10 cellular contexts compared by ENCODE assay signal in genomic region chr5:123881791-123882244, GRCh38.
A peak's percentile ranks its signal among the peaks of the same experiment; 100 is the strongest.
DNase-seq lines count a peak whose midpoint lies in the region; FAIRE-seq and TF ChIP-seq lines count a peak whose summit lies in the region.
"Had no signal": no experiment of that assay in that cellular context is flagged by ENCODE, and none has a peak within 500 bp of the region (broad histone marks: within the 10 kb centered on the region; RNA-seq: fewer than 3 reads in every experiment).

No MANE protein-coding gene starts in this region.

- H4K91ac ChIP-seq in neuronal stem cell (ENCODE audit: low read depth, low read length, poor library complexity): no peak overlapping the region

- H4K20me1 ChIP-seq in OCI-LY1 (ENCODE audit: insufficient read depth, low read length) (no peaks in the 10 kb centered on the region), endothelial cell of umbilical vein (replicated peaks; ENCODE audit: control insufficient read depth, extremely low read depth, insufficient read depth, low read length) (no peaks in the 10 kb centered on the region)

- H2BK120ac ChIP-seq in neuronal stem cell (ENCODE audit: low read depth, low read length): no peak overlapping the region

- CTCF ChIA-PET in endothelial cell of umbilical vein (lab: Charles Lee): interaction anchor here (0.9 to 1.9 kb wide), 4 partner anchors 11 to 68 kb away, joined by 3 to 4 read pairs (median 4); no protein-coding TSS in a partner anchor

- no peak for TF ChIP-seq POLR2A in endothelial cell of umbilical vein (IDR thresholded peaks at IDR 0.05; ENCODE audit: low read depth, low read length)

- no peaks in the 10 kb centered on the region for H3K36me3 ChIP-seq in OCI-LY1 (ENCODE audit: insufficient read depth, low read length)
- H3K36me3 ChIP-seq in endothelial cell of umbilical vein (ENCODE audit: control insufficient read depth in 2 of 2, extremely low read depth in 1 of 2, insufficient read depth in 2 of 2, low read length in 2 of 2): no peaks in the 10 kb centered on the region
- H3K36me3 ChIP-seq in neuronal stem cell (replicated peaks in 1 of 2; ENCODE audit: control insufficient read depth in 2 of 2, insufficient read depth in 2 of 2, low read length in 2 of 2): no peaks in the 10 kb centered on the region

- no peak overlapping the region for H3K18ac ChIP-seq in neuronal stem cell (ENCODE audit: low read length)

- no peak for FAIRE-seq in endothelial cell of umbilical vein (lab: Jason Lieb, UNC)

- no CpG with 5 or more reads among the region's 5 CpGs for WGBS in neuronal stem cell (ENCODE audit: extremely low coverage in 2 of 2, insufficient read length in 2 of 2, insufficient replicate concordance in 1 of 2), 2 donors

- dilution Hi-C loops in endothelial cell of umbilical vein (cut with MboI; ENCODE audit: extremely low pct_ligation_motif_present, low sequenced_read_pairs): no loop called here

- H2AK5ac ChIP-seq in neuronal stem cell (ENCODE audit: low read depth, low read length): no peak overlapping the region

- no peak overlapping the region for H2BK15ac ChIP-seq in neuronal stem cell (ENCODE audit: low read length)

- DNase-seq in EL (peak; percentile 67), endothelial cell of umbilical vein (ENCODE audit: low read depth, low spot score) (peak; percentile 90), neuronal stem cell (ENCODE audit: low spot score) (no peak), OCI-M2 (lab: John Stamatoyannopoulos, UW; ENCODE audit: unreplicated experiment) (no peak)
- DNase-seq in effector CD8-positive, alpha-beta T cell (lab: John Stamatoyannopoulos, UW): no peak
- DNase-seq in activated CD8-positive, alpha-beta memory T cell treated with anti-CD3 and anti-CD28 coated beads for 24 hours: no peak
- DNase-seq: activated naive CD4-positive, alpha-beta T cell treated with anti-CD3 and anti-CD28 coated beads for 36 hours; DMS79; KBM-7 had no signal

- BruUV-seq in endothelial cell of umbilical vein (replicated peaks; lab: Mats Ljungman, UMichigan): no TSS peak

- POLR2A ChIA-PET in endothelial cell of umbilical vein (lab: Charles Lee): no interaction called here

- TF ChIP-seq CTCF in OCI-LY1 (IDR thresholded peaks at IDR 0.05; ENCODE audit: low read length) (no peak), endothelial cell of umbilical vein (IDR thresholded peaks at IDR 0.05; ENCODE audit: extremely low read depth in 1 of 2, insufficient read depth in 1 of 2, low read depth in 1 of 2, low read length in 2 of 2) (no peak)

- no peak overlapping the region for H3K9ac ChIP-seq in OCI-LY1 (ENCODE audit: low read length)
- peak overlapping the region; percentile 51 for H3K9ac ChIP-seq in endothelial cell of umbilical vein (replicated peaks; ENCODE audit: extremely low read depth, insufficient read depth, low read length)
- no peak overlapping the region for H3K9ac ChIP-seq in neuronal stem cell (ENCODE audit: low read depth, low read length, poor library complexity)

- H3K79me2 ChIP-seq in OCI-LY1 (ENCODE audit: insufficient read depth, low read length): no peaks in the 10 kb centered on the region
- H3K79me2 ChIP-seq in endothelial cell of umbilical vein (ENCODE audit: control insufficient read depth, insufficient read depth, low read length): no peaks in the 10 kb centered on the region

- H2AFZ ChIP-seq in OCI-LY1 (ENCODE audit: low read length) (0 out of 2 replicates have a peak overlapping the region, but pooled peaks have one; percentile 64), endothelial cell of umbilical vein (ENCODE audit: low read depth, low read length) (no peak overlapping the region), neuronal stem cell (ENCODE audit: low read length) (peak overlapping the region; percentile 52)

- no peak overlapping the region for H2BK12ac ChIP-seq in neuronal stem cell (ENCODE audit: low read length)

- no peak overlapping the region for H3K4me3 ChIP-seq in OCI-LY1 (ENCODE audit: low read depth, low read length, poor library complexity, severe bottlenecking)
- H3K4me3 ChIP-seq in endothelial cell of umbilical vein (replicated peaks in 1 of 3; ENCODE audit: insufficient read depth in 1 of 3, low read depth in 1 of 3, low read length in 3 of 3): peak overlapping the region in 1 of 3 experiments; percentile 58
- H3K4me3 ChIP-seq in neuronal stem cell (ENCODE audit: low read length in 2 of 2): no peak overlapping the region

- no peak overlapping the region for H3K4me2 ChIP-seq in OCI-LY1 (ENCODE audit: low read length)
- H3K4me2 ChIP-seq in endothelial cell of umbilical vein (ENCODE audit: insufficient read depth, low read length): peak overlapping the region; percentile 92
- no peak overlapping the region for H3K4me2 ChIP-seq in neuronal stem cell (ENCODE audit: insufficient read depth, low read length, poor library complexity, severe bottlenecking)

- H3K9me3 ChIP-seq in OCI-LY1 (ENCODE audit: low read length): no peaks in the 10 kb centered on the region
- H3K9me3 ChIP-seq in endothelial cell of umbilical vein (replicated peaks; ENCODE audit: control insufficient read depth, insufficient read depth, low read length): no peaks in the 10 kb centered on the region
- H3K9me3 ChIP-seq in neuronal stem cell (replicated peaks in 1 of 2; ENCODE audit: control insufficient read depth in 2 of 2, insufficient read depth in 1 of 2, low read depth in 1 of 2, low read length in 2 of 2): peaks cover 0 to 4% of the 10 kb centered on the region in 2 donors

- H2BK5ac ChIP-seq in neuronal stem cell (ENCODE audit: low read length): no peak overlapping the region

- no peak overlapping the region for H3K4ac ChIP-seq in neuronal stem cell (ENCODE audit: low read length)

- H3K27me3 ChIP-seq in OCI-LY1 (ENCODE audit: insufficient read depth, low read length) (no peaks in the 10 kb centered on the region), endothelial cell of umbilical vein (ENCODE audit: control insufficient read depth in 2 of 2, insufficient read depth in 2 of 2, low read length in 2 of 2) (peaks cover 3 to 7% of the 10 kb centered on the region in 2 experiments), neuronal stem cell (ENCODE audit: control insufficient read depth in 3 of 3, insufficient read depth in 3 of 3, low read depth in 1 of 3, low read length in 3 of 3) (no peaks in the 10 kb centered on the region)

- H3K4me1 ChIP-seq in OCI-LY1 (ENCODE audit: insufficient read depth, low read length, severe bottlenecking) (peaks cover 20% of the 10 kb centered on the region), endothelial cell of umbilical vein (ENCODE audit: control insufficient read depth, extremely low read depth, insufficient read depth, low read length) (peaks cover 27% of the 10 kb centered on the region), neuronal stem cell (ENCODE audit: control insufficient read depth in 2 of 2, insufficient read depth in 1 of 2, low read depth in 1 of 2, low read length in 2 of 2) (peaks cover 3 to 11% of the 10 kb centered on the region in 2 donors)

- intact Hi-C loops in endothelial cell of umbilical vein (cut with micrococcal nuclease): loop anchor here (1.0 to 5.0 kb wide), 7 partner anchors 68 to 1605 kb away; partner anchors contain the start of gene ZNF608

- H3K23ac ChIP-seq in neuronal stem cell (ENCODE audit: low read depth, low read length, poor library complexity): no peak overlapping the region

- H3K14ac ChIP-seq in neuronal stem cell (ENCODE audit: low read length): no peak overlapping the region

- H3K9me1 ChIP-seq in endothelial cell of umbilical vein (replicated peaks; ENCODE audit: control insufficient read depth, extremely low read depth, insufficient read depth, low read length): no peaks in the 10 kb centered on the region

- H3K27ac ChIP-seq in OCI-LY1 (ENCODE audit: low read depth, low read length, poor library complexity, severe bottlenecking): no peak overlapping the region
- peak overlapping the region; percentile 48 for H3K27ac ChIP-seq in endothelial cell of umbilical vein (ENCODE audit: insufficient read depth, low read depth, low read length)
- no peak overlapping the region for H3K27ac ChIP-seq in neuronal stem cell (replicated peaks; ENCODE audit: low read length)

- H3K79me1 ChIP-seq in neuronal stem cell (ENCODE audit: low read depth, low read length): no peaks in the 10 kb centered on the region

- no peaks in the 10 kb centered on the region for H3K9me2 ChIP-seq in OCI-LY1 (ENCODE audit: low read depth, low read length)

- no peaks in the 10 kb centered on the region for H3F3A ChIP-seq in OCI-LY1 (ENCODE audit: insufficient read depth, low read length)

- no peak overlapping the region for H4K8ac ChIP-seq in neuronal stem cell (ENCODE audit: low read depth, low read length)

TF ChIP-seq in endothelial cell of umbilical vein, 7 proteins besides CTCF, POLR2A, EP300 and RAD21:
- TF ChIP-seq POLR2AphosphoS5 (IDR thresholded peaks at IDR 0.05; ENCODE audit: insufficient read depth, low read depth, low read length) (no peak), MAX (IDR thresholded peaks at IDR 0.05; ENCODE audit: insufficient read depth, insufficient read length) (no peak), GATA2 (IDR thresholded peaks at IDR 0.05; ENCODE audit: insufficient read depth, insufficient read length, low read depth, low read length) (peak; percentile 33), FOS (IDR thresholded peaks at IDR 0.05; ENCODE audit: borderline replicate concordance, insufficient read depth, low read length) (peak; percentile 60), JUN (IDR thresholded peaks at IDR 0.05; ENCODE audit: borderline replicate concordance, insufficient read depth, insufficient read length, low read depth) (peak; percentile 47), EZH2 (IDR thresholded peaks at IDR 0.05; ENCODE audit: borderline replicate concordance, low read depth, low read length, severe bottlenecking) (no peak), MYC (IDR thresholded peaks at IDR 0.05; ENCODE audit: low read depth, low read length) (no peak)

Comparison
In these comparisons a context has a peak if more than half of its experiments do, and no peak if none do; other contexts are left out.
1. DNase-seq: peak in EL (single experiment) and endothelial cell of umbilical vein (single experiment); none in neuronal stem cell (single experiment), effector CD8-positive, alpha-beta T cell (single experiment), activated CD8-positive, alpha-beta memory T cell treated with anti-CD3 and anti-CD28 coated beads for 24 hours (single experiment) and OCI-M2 (single experiment).